22 cellular contexts compared by ENCODE assay signal in genomic region chr2:240646900-240647502, GRCh38. TPM values are rescaled to one million over a fixed set of nuclear protein-coding genes. Genes with fewer than 3 reads are reported as not detected.
"Had no signal": no experiment of that assay in that cellular context is flagged by ENCODE, and none has a peak within 500 bp of the region (broad histone marks: within the 10 kb centered on the region; RNA-seq: fewer than 3 reads in every experiment).

No MANE protein-coding gene starts in this region.

- H3K4me3 ChIP-seq: body of pancreas, dorsolateral prefrontal cortex, mucosa of descending colon, pancreas, thoracic aorta, upper lobe of right lung had no signal

- H3K27me3 ChIP-seq: pancreas had no signal

- H3K36me3 ChIP-seq: pancreas, spleen, thoracic aorta, upper lobe of right lung, WERI-Rb-1 had no signal

- DNase-seq: activated CD4-positive, alpha-beta T cell treated with anti-CD3 and anti-CD28 coated beads, Interleukin-2, amount 50 U/mL, for 4 hours; activated naive CD4-positive, alpha-beta T cell treated with Interleukin-2 at 50 U/mL for 16 hours; body of pancreas; erythroblast; foreskin melanocyte; kidney glomerular epithelial cell; left ventricle myocardium superior; mesenchymal stem cell; naive B cell; spleen; stimulated activated CD4-positive, alpha-beta T cell treated with anti-CD3 and anti-CD28 coated beads, Interleukin-4, amount 100 ng/mL, for 4 hours; stimulated activated naive B cell treated with anti-CD40 and anti-IgM and Interleukin-4, amounts not matched to agents 10 μg/mL and 1 μg/mL and 100 μg/mL, for 72 hours; upper lobe of right lung; WERI-Rb-1 had no signal

- H3K4me1 ChIP-seq: body of pancreas, pancreas, spleen, upper lobe of right lung had no signal

- H3K27ac ChIP-seq: body of pancreas, dorsolateral prefrontal cortex, pancreas, spleen, thoracic aorta, upper lobe of right lung, WERI-Rb-1 had no signal

- H3K9me3 ChIP-seq: body of pancreas, pancreas, thoracic aorta, upper lobe of right lung had no signal

- ATAC-seq: activated T-helper 17 cell treated with anti-CD3 and anti-CD28 coated beads, Interleukin-2, amount 50 U/mL, for 72 hours; body of pancreas; left ventricle myocardium superior; mucosa of descending colon; pancreas; stimulated activated naive B cell treated with anti-CD40 and anti-IgM and Interleukin-4, amounts not matched to agents 10 μg/mL and 1 μg/mL and 100 μg/mL, for 72 hours; upper lobe of right lung had no signal

RNA-seq across cellular contexts. Expression of gene AQP12B, which starts 35.7 kb away (rescaled TPM):
- total RNA-seq: activated T-helper 17 cell treated with anti-CD3 and anti-CD28 coated beads, Interleukin-2, amount 50 U/mL, for 72 hours; cardiac septum; dorsolateral prefrontal cortex; left ventricle myocardium superior; neural crest cell; T-helper 2 cell treated with Interferon-gamma antibody and Interleukin-4, amounts not matched to agents 100 ng/mL and 5 ng/mL, for 36 hours; thoracic aorta; upper lobe of right lung had no signal

RNA-seq across cellular contexts. Expression of gene AQP12A, which starts 44.7 kb away (rescaled TPM):
- total RNA-seq: activated T-helper 17 cell treated with anti-CD3 and anti-CD28 coated beads, Interleukin-2, amount 50 U/mL, for 72 hours; cardiac septum; dorsolateral prefrontal cortex; left ventricle myocardium superior; neural crest cell; T-helper 2 cell treated with Interferon-gamma antibody and Interleukin-4, amounts not matched to agents 100 ng/mL and 5 ng/mL, for 36 hours; thoracic aorta; upper lobe of right lung had no signal
